Comparison of ENCODE assay signal across 10 cellular contexts in genomic region chr2:75559633-75560021, GRCh38. TPM values are rescaled to one million over a fixed set of nuclear protein-coding genes. Genes with fewer than 3 reads are reported as not detected.
DNase-seq lines count a peak whose midpoint lies in the region; ATAC-seq, FAIRE-seq and TF ChIP-seq lines count a peak whose summit lies in the region.
"Had no signal": no experiment of that assay in that cellular context is flagged by ENCODE, and none has a peak within 500 bp of the region (broad histone marks: within the 10 kb centered on the region; RNA-seq: fewer than 3 reads in every experiment).

No MANE protein-coding gene starts in this region.

- ATAC-seq in left ventricle myocardium superior (no peak), lung (ENCODE audit: insufficient read depth, low FRiP score) (no peak), GM19324 (IDR thresholded peaks at IDR 0.05; ENCODE audit: low FRiP score, unreplicated experiment) (no peak), HG02870 (IDR thresholded peaks at IDR 0.05; ENCODE audit: unreplicated experiment) (no peak)

- WGBS in lung, 2 donors: 22% methylated on average over 9 of the region's 9 CpGs

- H3K36me3 ChIP-seq in left ventricle myocardium inferior (no peaks in the 10 kb centered on the region), bronchial epithelial cell (ENCODE audit: control insufficient read depth, insufficient read depth, low read length) (no peaks in the 10 kb centered on the region), lung (ENCODE audit: control insufficient read depth in 2 of 2, insufficient read depth in 2 of 2, low read length in 2 of 2) (no peaks in the 10 kb centered on the region)

- intact Hi-C loops in left ventricle myocardium inferior (cut with micrococcal nuclease) (no loop called here), left ventricle myocardium superior (cut with micrococcal nuclease) (no loop called here)

- FAIRE-seq in bronchial epithelial cell (lab: Jason Lieb, UNC): no peak

- H3K9me3 ChIP-seq in left ventricle myocardium inferior (replicated peaks) (no peaks in the 10 kb centered on the region), lung (ENCODE audit: control insufficient read depth in 2 of 2, insufficient read depth in 1 of 2, low read length in 1 of 2) (no peaks in the 10 kb centered on the region)

- H3K27me3 ChIP-seq in left ventricle myocardium inferior (ENCODE audit: low read depth) (peaks cover 73% of the 10 kb centered on the region), bronchial epithelial cell (ENCODE audit: control insufficient read depth, insufficient read depth, low read length) (no peaks in the 10 kb centered on the region), lung (ENCODE audit: control insufficient read depth, insufficient read depth) (peaks cover 5% of the 10 kb centered on the region)

- TF ChIP-seq CTCF in left ventricle myocardium inferior (IDR thresholded peaks at IDR 0.05; ENCODE audit: borderline replicate concordance) (no peak), bronchial epithelial cell (IDR thresholded peaks at IDR 0.05; ENCODE audit: insufficient read depth, low read length, severe bottlenecking) (no peak), lung (IDR thresholded peaks at IDR 0.05; ENCODE audit: control extremely low read depth, extremely low read depth) (no peak)

- H3K27ac ChIP-seq in left ventricle myocardium inferior (replicated peaks) (no peak overlapping the region), lung (ENCODE audit: low read depth in 1 of 2, low read length in 1 of 2) (peak overlapping the region in 1 of 2 donors; percentile 84)

- DNase-seq in left ventricle myocardium inferior (no peak), left ventricle myocardium superior (no peak), bronchial epithelial cell (ENCODE audit: low read depth) (no peak), lung (ENCODE audit: low spot score) (peak; percentile 27), NK-92 (lab: John Stamatoyannopoulos, UW; ENCODE audit: unreplicated experiment) (no peak), AG08395 (ENCODE audit: low spot score) (no peak)
- DNase-seq: activated CD4-positive, alpha-beta T cell treated with anti-CD3 and anti-CD28 coated beads, Interleukin-2, amount 50 U/mL, for 4 hours; GF-D8 had no signal

- H3K4me1 ChIP-seq in left ventricle myocardium inferior (peaks cover 22% of the 10 kb centered on the region), lung (ENCODE audit: control insufficient read depth in 2 of 2, insufficient read depth in 2 of 2, low read length in 2 of 2) (peaks cover 2 to 4% of the 10 kb centered on the region in 2 donors)

- H3K4me3 ChIP-seq in left ventricle myocardium inferior (peak overlapping the region; percentile 74), bronchial epithelial cell (ENCODE audit: low read depth, low read length) (peak overlapping the region; percentile 56), lung (peak overlapping the region; percentile 38)

RNA-seq across cellular contexts. Expression of gene EVA1A, which starts 1.1 kb away (rescaled TPM):
- total RNA-seq in left ventricle myocardium inferior: 0.41 TPM
- total RNA-seq in left ventricle myocardium superior: 0.94 TPM
- 4.6 and 5.8 TPM in 2 replicates for total RNA-seq in bronchial epithelial cell
- total RNA-seq in lung: 10 to 100 TPM; 35.8 to 51.3 TPM
- 100 to 1,000 TPM in 1 of 2 donors, 10 to 100 TPM in 1; 30.1 to 102 TPM for polyA plus RNA-seq in lung
